Comparison of ENCODE assay signal across 8 cellular contexts in the genomic region with DNA sequence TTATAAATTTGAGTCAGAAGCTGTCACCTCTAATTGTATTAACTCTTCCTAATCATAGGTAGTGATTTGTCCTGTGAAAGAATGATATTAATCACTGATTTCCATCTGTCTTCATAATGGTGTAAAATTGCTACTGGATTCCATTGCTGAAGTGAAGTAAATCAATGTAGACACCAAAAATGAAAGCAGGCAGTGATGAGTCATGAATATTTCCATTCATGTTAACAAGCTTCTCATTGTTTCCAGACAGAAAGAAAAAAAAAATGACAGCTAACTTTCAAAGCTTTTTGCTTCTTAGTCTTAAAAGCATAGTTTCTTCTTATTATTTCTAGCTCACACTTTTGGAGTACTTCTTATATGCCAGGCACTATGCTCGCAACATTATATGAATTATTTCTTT. TPM values are rescaled to one million over a fixed set of nuclear protein-coding genes. Genes with fewer than 3 reads are reported as not detected.
DNase-seq lines count a peak whose midpoint lies in the region; ATAC-seq and TF ChIP-seq lines count a peak whose summit lies in the region.

No MANE protein-coding gene starts in this region.

- peak overlapping the region; percentile 46 for H3K4me3 Mint-ChIP-seq in activated naive CD4-positive, alpha-beta T cell treated with anti-CD3 and anti-CD28 coated beads for 36 hours
- peak overlapping the region; percentile 12 for H3K4me3 Mint-ChIP-seq in T-helper 17 cell

- no peak overlapping the region for H3K4me3 ChIP-seq in heart left ventricle

- peak overlapping the region; percentile 88 for H3K27ac Mint-ChIP-seq in activated naive CD4-positive, alpha-beta T cell treated with anti-CD3 and anti-CD28 coated beads for 36 hours
- H3K27ac Mint-ChIP-seq in T-helper 17 cell: no peak overlapping the region

- H3K36me3 ChIP-seq in heart left ventricle: peaks cover 0 to 50% (median 25%) of the 10 kb centered on the region in 9 donors

- H3K36me3 Mint-ChIP-seq in activated naive CD4-positive, alpha-beta T cell treated with anti-CD3 and anti-CD28 coated beads for 36 hours (ENCODE audit: low read depth): no peaks in the 10 kb centered on the region
- peaks cover 2% of the 10 kb centered on the region for H3K36me3 Mint-ChIP-seq in T-helper 17 cell (ENCODE audit: low read depth)

- CTCF ChIA-PET in activated naive CD4-positive, alpha-beta T cell treated with anti-CD3 and anti-CD28 coated beads for 36 hours (lab: Charles Lee): interaction anchor here (0.6 to 5.8 kb wide), 14 partner anchors 12 to 820 kb away, joined by 3 to 24 read pairs (median 4); a partner anchor contains a TSS

- ATAC-seq in T-helper 17 cell: no peak
- ATAC-seq in heart left ventricle: peak in 2 of 4 donors; percentile 32 to 70

- no peaks in the 10 kb centered on the region for H3K9me3 Mint-ChIP-seq in activated naive CD4-positive, alpha-beta T cell treated with anti-CD3 and anti-CD28 coated beads for 36 hours

- peak overlapping the region in 8 of 12 donors; percentile 17 to 68 (median 33) for H3K27ac ChIP-seq in heart left ventricle

- no peak for DNase-seq in activated naive CD4-positive, alpha-beta T cell treated with anti-CD3 and anti-CD28 coated beads for 36 hours
- DNase-seq in activated naive CD4-positive, alpha-beta T cell (lab: John Stamatoyannopoulos, UW): no peak
- DNase-seq in T-helper 17 cell (no peak), heart left ventricle (no peak), superior temporal gyrus (ENCODE audit: extremely low spot score) (peak; percentile 85), GM19238 (ENCODE audit: insufficient read length, low spot score) (no peak), NCI-H2227 treated with DMSO at 0.1 percent for 48 hours (lab: John Stamatoyannopoulos, UW) (no peak)
- DNase-seq in activated CD4-positive, CD25-positive, alpha-beta regulatory T cell treated with anti-CD3 and anti-CD28 coated beads, Interleukin-2, amount 50 U/mL, for 72 hours: no peak

- H3K9me3 ChIP-seq in T-helper 17 cell (ENCODE audit: control insufficient read depth, low read length, poor library complexity, severe bottlenecking) (no peaks in the 10 kb centered on the region), heart left ventricle (no peaks in the 10 kb centered on the region)

- WGBS in heart left ventricle, 4 donors: 88 to 96% (median 92%) methylated on average over 1 of the region's 1 CpG

- H3K27me3 Mint-ChIP-seq in activated naive CD4-positive, alpha-beta T cell treated with anti-CD3 and anti-CD28 coated beads for 36 hours (ENCODE audit: low read depth): no peaks in the 10 kb centered on the region
- H3K27me3 Mint-ChIP-seq in T-helper 17 cell: peaks cover 6% of the 10 kb centered on the region

- H3K4me1 ChIP-seq in heart left ventricle: peaks cover 0 to 20% (median 1%) of the 10 kb centered on the region in 12 donors

- intact Hi-C loops in activated naive CD4-positive, alpha-beta T cell treated with anti-CD3 and anti-CD28 coated beads for 36 hours (cut with micrococcal nuclease): loop anchor here (1.0 kb wide), 10 partner anchors 32 to 757 kb away; a partner anchor contains a TSS
- intact Hi-C loops in heart left ventricle (cut with DNase I): no loop called here

- H3K4me1 Mint-ChIP-seq in activated naive CD4-positive, alpha-beta T cell treated with anti-CD3 and anti-CD28 coated beads for 36 hours (ENCODE audit: low read depth): peaks cover 23% of the 10 kb centered on the region
- H3K4me1 Mint-ChIP-seq in T-helper 17 cell: peaks cover 4% of the 10 kb centered on the region

- no peak for TF ChIP-seq POLR2A in heart left ventricle (IDR thresholded peaks at IDR 0.05)

- no peaks in the 10 kb centered on the region for H3K27me3 ChIP-seq in heart left ventricle

- no peak for TF ChIP-seq CTCF in heart left ventricle (IDR thresholded peaks at IDR 0.05)

RNA-seq across cellular contexts. Expression of a gene that starts 21.5 kb away (rescaled TPM):
- under 1 TPM; 0.24 to 0.81 TPM for total RNA-seq in activated naive CD4-positive, alpha-beta T cell treated with anti-CD3 and anti-CD28 coated beads for 36 hours
- total RNA-seq in T-helper 17 cell (under 1 TPM in 1 of 2 donors, not detected in 1; 0.50 TPM), heart left ventricle (10 to 100 TPM; 11.4 to 41.5 (median 24.2) TPM)
- polyA plus RNA-seq in heart left ventricle: 10 to 100 TPM in 1 of 2 donors, 1 to 10 TPM in 1; 6.0 to 23.2 TPM

RNA-seq across cellular contexts. Expression of a gene that starts 32.5 kb away (rescaled TPM):
- 1 to 10 TPM; 3.6 TPM for total RNA-seq in activated naive CD4-positive, alpha-beta T cell treated with anti-CD3 and anti-CD28 coated beads for 36 hours
- total RNA-seq in T-helper 17 cell (1 to 10 TPM; 2.8 to 6.4 TPM), heart left ventricle (1 to 10 TPM in 8 of 9 donors, under 1 TPM in 1; 0.83 to 9.8 (median 1.2) TPM)
- under 1 TPM; 0.15 to 0.22 TPM for polyA plus RNA-seq in heart left ventricle

Comparison
In these comparisons a context has a peak if more than half of its experiments do, and no peak if none do; other contexts are left out.
1. RNA of a gene that starts 21.5 kb away (total RNA-seq): 11.4 to 41.5 TPM in heart left ventricle; 0.24 to 0.81 TPM in activated naive CD4-positive, alpha-beta T cell treated with anti-CD3 and anti-CD28 coated beads for 36 hours and 0.50 TPM in T-helper 17 cell; every median in the first group is over 4 times any median in the second.